In the genomic region with DNA sequence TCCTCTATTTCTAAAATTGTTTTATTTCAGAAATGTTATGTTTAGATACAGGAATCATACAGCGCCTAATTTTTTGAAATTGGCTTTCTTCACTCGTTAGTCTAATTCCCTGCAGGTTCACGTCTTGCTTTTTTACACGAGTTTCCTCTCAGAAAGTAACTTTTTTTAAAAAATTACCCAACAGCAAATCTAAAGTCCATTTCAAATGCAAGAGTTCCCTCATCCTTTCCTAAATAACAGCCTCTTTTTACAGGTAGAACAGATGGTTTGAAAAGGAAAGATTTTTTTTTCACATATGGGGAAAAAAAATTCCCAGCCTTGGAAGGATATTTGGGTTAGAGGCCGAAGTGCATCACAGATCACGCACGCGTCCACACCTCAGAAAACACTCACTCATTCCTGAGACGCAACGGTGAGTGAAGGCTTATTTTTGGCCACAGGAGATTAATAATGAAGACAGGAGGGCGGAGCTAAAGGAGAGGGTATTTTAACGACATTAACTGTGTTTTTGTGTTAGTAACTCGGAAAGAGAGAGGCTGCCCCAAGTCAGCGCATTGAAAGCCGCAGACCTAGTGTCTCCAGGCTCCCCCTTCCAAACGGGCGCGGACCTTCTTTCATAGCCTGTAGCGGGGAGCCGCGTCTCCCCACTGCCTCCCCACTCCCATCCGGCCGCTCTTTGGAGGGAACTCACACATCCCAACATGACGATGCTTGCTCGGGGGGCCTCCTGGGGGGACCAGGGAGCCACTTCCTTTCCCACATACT, we compare ENCODE assay signal across 8 cellular contexts. TPM values are rescaled to one million over a fixed set of nuclear protein-coding genes. Genes with fewer than 3 reads are reported as not detected.
DNase-seq lines count a peak whose midpoint lies in the region; ATAC-seq and TF ChIP-seq lines count a peak whose summit lies in the region.

No MANE protein-coding gene starts in this region.

- no peak for TF ChIP-seq CTCF in fibroblast of the aortic adventitia (IDR thresholded peaks at IDR 0.05; ENCODE audit: insufficient read depth, low read length)

- DNase-seq in T-helper 1 cell (no peak), SJSA1 (ENCODE audit: low read depth in 1 of 2, low spot score in 2 of 2) (peak in 1 of 2 experiments; percentile 61), fibroblast of the aortic adventitia (ENCODE audit: low read depth) (peak; percentile 8), NCI-H128 (lab: John Stamatoyannopoulos, UW; ENCODE audit: unreplicated experiment) (no peak), pons (ENCODE audit: low spot score) (no peak)
- no peak for DNase-seq in stimulated activated effector memory CD8-positive, alpha-beta T cell treated with anti-CD3 and anti-CD28 coated beads, Interleukin-12 subunit alpha, Interleukin-12 subunit beta, amount 100 ng/mL, for 72 hours (ENCODE audit: low spot score in 2 of 2)

- peaks cover 12% of the 10 kb centered on the region for H3K4me1 ChIP-seq in SJSA1 (replicated peaks)

- peak overlapping the region; percentile 18 for H3K27ac Mint-ChIP-seq in T-helper 1 cell treated with Interleukin-12 subunit alpha and Interleukin-12 subunit beta and Interleukin-4 antibody, amounts not matched to agents 30 μg/mL and 1 μg/mL, for 36 hours
- H3K27ac Mint-ChIP-seq in stimulated activated effector memory CD8-positive, alpha-beta T cell treated with anti-CD3 and anti-CD28 coated beads, Interleukin-12 subunit alpha, Interleukin-12 subunit beta, amount 100 ng/mL, for 72 hours: no peak overlapping the region

- H3K36me3 ChIP-seq in SJSA1: no peaks in the 10 kb centered on the region

- H3K4me3 ChIP-seq in SJSA1: peak overlapping the region; percentile 19
- H3K4me3 ChIP-seq in fibroblast of the aortic adventitia (ENCODE audit: low read depth, low read length): peak overlapping the region; percentile 19

- peak overlapping the region; percentile 37 for H3K27ac ChIP-seq in SJSA1

- no peak for ATAC-seq in stimulated activated effector memory CD8-positive, alpha-beta T cell treated with anti-CD3 and anti-CD28 coated beads, Interleukin-12 subunit alpha, Interleukin-12 subunit beta, amount 100 ng/mL, for 72 hours
- no peak for ATAC-seq in GM18873 (IDR thresholded peaks at IDR 0.05; ENCODE audit: low FRiP score, unreplicated experiment)

- peaks cover 81% of the 10 kb centered on the region for H3K27me3 Mint-ChIP-seq in T-helper 1 cell treated with Interleukin-12 subunit alpha and Interleukin-12 subunit beta and Interleukin-4 antibody, amounts not matched to agents 30 μg/mL and 1 μg/mL, for 36 hours (ENCODE audit: low read depth)

- H3K4me1 Mint-ChIP-seq in T-helper 1 cell treated with Interleukin-12 subunit alpha and Interleukin-12 subunit beta and Interleukin-4 antibody, amounts not matched to agents 30 μg/mL and 1 μg/mL, for 36 hours (ENCODE audit: low read depth): peaks cover 21% of the 10 kb centered on the region
- H3K4me1 Mint-ChIP-seq in stimulated activated effector memory CD8-positive, alpha-beta T cell treated with anti-CD3 and anti-CD28 coated beads, Interleukin-12 subunit alpha, Interleukin-12 subunit beta, amount 100 ng/mL, for 72 hours: peaks cover 29% of the 10 kb centered on the region

- H3K9me3 ChIP-seq in SJSA1 (replicated peaks): no peaks in the 10 kb centered on the region

- peak overlapping the region; percentile 73 for H3K4me3 Mint-ChIP-seq in T-helper 1 cell treated with Interleukin-12 subunit alpha and Interleukin-12 subunit beta and Interleukin-4 antibody, amounts not matched to agents 30 μg/mL and 1 μg/mL, for 36 hours
- H3K4me3 Mint-ChIP-seq in stimulated activated effector memory CD8-positive, alpha-beta T cell treated with anti-CD3 and anti-CD28 coated beads, Interleukin-12 subunit alpha, Interleukin-12 subunit beta, amount 100 ng/mL, for 72 hours: peak overlapping the region; percentile 70

- H3K9me3 Mint-ChIP-seq in T-helper 1 cell treated with Interleukin-12 subunit alpha and Interleukin-12 subunit beta and Interleukin-4 antibody, amounts not matched to agents 30 μg/mL and 1 μg/mL, for 36 hours: no peaks in the 10 kb centered on the region
- H3K9me3 Mint-ChIP-seq in stimulated activated effector memory CD8-positive, alpha-beta T cell treated with anti-CD3 and anti-CD28 coated beads, Interleukin-12 subunit alpha, Interleukin-12 subunit beta, amount 100 ng/mL, for 72 hours: no peaks in the 10 kb centered on the region

- H3K36me3 Mint-ChIP-seq in T-helper 1 cell treated with Interleukin-12 subunit alpha and Interleukin-12 subunit beta and Interleukin-4 antibody, amounts not matched to agents 30 μg/mL and 1 μg/mL, for 36 hours (ENCODE audit: low read depth): no peaks in the 10 kb centered on the region
- no peaks in the 10 kb centered on the region for H3K36me3 Mint-ChIP-seq in stimulated activated effector memory CD8-positive, alpha-beta T cell treated with anti-CD3 and anti-CD28 coated beads, Interleukin-12 subunit alpha, Interleukin-12 subunit beta, amount 100 ng/mL, for 72 hours

- no peaks in the 10 kb centered on the region for H3K27me3 ChIP-seq in SJSA1 (replicated peaks)

RNA-seq across cellular contexts. Expression of a gene that starts 0.9 kb away (rescaled TPM):
- total RNA-seq in SJSA1 (2014; rRNA removed; shearing (Covaris generic)): 0.47 and 1.7 TPM in 2 replicates
- 0.45 TPM in 1 of 2 replicates, not detected in the other for total RNA-seq in fibroblast of the aortic adventitia (ENCODE audit: low replicate concordance)
